Comparison of ENCODE assay signal across 9 cellular contexts in the genomic region with DNA sequence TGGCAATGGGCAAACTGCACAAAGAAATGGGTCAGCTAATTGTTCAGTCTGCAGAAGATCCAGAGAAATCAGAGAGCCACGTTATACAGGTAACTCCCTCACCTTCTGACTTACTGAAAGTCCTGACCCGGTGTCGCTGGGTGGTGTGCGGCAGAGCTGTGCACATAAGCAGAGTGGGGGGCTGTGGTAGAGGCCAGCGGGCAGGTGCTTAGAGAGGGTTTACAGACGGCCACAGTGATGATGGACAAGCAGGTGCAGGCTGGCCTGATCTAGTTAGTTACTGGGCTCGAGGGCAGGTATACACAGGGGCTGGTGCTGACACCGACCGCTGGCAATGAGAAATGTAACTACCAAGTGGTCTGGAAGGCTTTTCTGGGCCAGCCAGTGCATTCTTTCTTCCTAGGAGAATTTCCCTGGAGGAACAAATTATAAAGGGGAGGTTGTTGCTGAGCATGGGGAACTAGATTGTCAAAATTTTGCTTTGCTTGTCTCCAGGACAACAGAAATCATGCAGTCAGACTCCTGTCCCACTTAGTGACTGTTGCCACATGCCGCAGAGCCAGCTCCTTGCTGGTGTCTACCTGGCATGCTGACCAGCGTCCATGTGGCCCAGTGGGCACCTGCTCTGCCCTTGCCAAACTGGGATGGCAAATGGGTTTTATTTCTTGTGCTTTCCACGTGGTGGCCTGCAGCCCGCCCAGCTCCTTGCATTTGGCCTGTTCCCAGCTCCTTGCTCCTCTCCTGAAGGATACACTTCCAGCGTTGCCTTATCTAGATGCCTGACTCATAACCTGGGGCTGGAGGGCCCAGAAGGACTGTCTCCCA. TPM values are rescaled to one million over a fixed set of nuclear protein-coding genes. Genes with fewer than 3 reads are reported as not detected.
DNase-seq lines count a peak whose midpoint lies in the region; ATAC-seq lines count a peak whose summit lies in the region.
"Had no signal": no experiment of that assay in that cellular context is flagged by ENCODE, and none has a peak within 500 bp of the region (broad histone marks: within the 10 kb centered on the region; RNA-seq: fewer than 3 reads in every experiment).

No MANE protein-coding gene starts in this region.

- ATAC-seq in activated CD8-positive, alpha-beta memory T cell treated with anti-CD3 and anti-CD28 coated beads, Interleukin-2, amount 10 ng/mL, durations not matched to agents 7 days and 5 days: no peak
- ATAC-seq in stimulated activated naive CD8-positive, alpha-beta T cell treated with anti-CD3 and anti-CD28 coated beads, Interleukin-15, amount 100 ng/mL, for 72 hours: no peak
- ATAC-seq in GM19397 (IDR thresholded peaks at IDR 0.05; ENCODE audit: unreplicated experiment) (no peak), GM19035 (IDR thresholded peaks at IDR 0.05; ENCODE audit: unreplicated experiment) (no peak)

- H3K27ac Mint-ChIP-seq in activated CD8-positive, alpha-beta memory T cell treated with anti-CD3 and anti-CD28 coated beads, Interleukin-2, amount 10 ng/mL, durations not matched to agents 7 days and 5 days: peak overlapping the region; percentile 96
- peak overlapping the region; percentile 92 for H3K27ac Mint-ChIP-seq in activated T-helper 1 cell treated with anti-CD3 and anti-CD28 coated beads, Interleukin-12 subunit alpha, Interleukin-12 subunit beta, Interleukin-2, Interleukin-4 antibody, amounts not matched to agents 30 ng/mL and 10 ng/mL and 1 ng/mL, durations not matched to agents 14 hours and 24 hours and 36 hours
- peak overlapping the region; percentile 98 for H3K27ac Mint-ChIP-seq in stimulated activated naive CD8-positive, alpha-beta T cell treated with anti-CD3 and anti-CD28 coated beads, Interleukin-15, amount 100 ng/mL, for 72 hours

- no peaks in the 10 kb centered on the region for H3K27me3 Mint-ChIP-seq in activated CD8-positive, alpha-beta memory T cell treated with anti-CD3 and anti-CD28 coated beads, Interleukin-2, amount 10 ng/mL, durations not matched to agents 7 days and 5 days
- no peaks in the 10 kb centered on the region for H3K27me3 Mint-ChIP-seq in activated T-helper 1 cell treated with anti-CD3 and anti-CD28 coated beads, Interleukin-12 subunit alpha, Interleukin-12 subunit beta, Interleukin-2, Interleukin-4 antibody, amounts not matched to agents 30 ng/mL and 10 ng/mL and 1 ng/mL, durations not matched to agents 14 hours and 24 hours and 36 hours (ENCODE audit: insufficient read depth)
- no peaks in the 10 kb centered on the region for H3K27me3 Mint-ChIP-seq in stimulated activated naive CD8-positive, alpha-beta T cell treated with anti-CD3 and anti-CD28 coated beads, Interleukin-15, amount 100 ng/mL, for 72 hours

- peak overlapping the region; percentile 80 for H3K4me3 Mint-ChIP-seq in activated CD8-positive, alpha-beta memory T cell treated with anti-CD3 and anti-CD28 coated beads, Interleukin-2, amount 10 ng/mL, durations not matched to agents 7 days and 5 days
- H3K4me3 Mint-ChIP-seq in activated T-helper 1 cell treated with anti-CD3 and anti-CD28 coated beads, Interleukin-12 subunit alpha, Interleukin-12 subunit beta, Interleukin-2, Interleukin-4 antibody, amounts not matched to agents 30 ng/mL and 10 ng/mL and 1 ng/mL, durations not matched to agents 14 hours and 24 hours and 36 hours: peak overlapping the region; percentile 80
- H3K4me3 Mint-ChIP-seq in stimulated activated naive CD8-positive, alpha-beta T cell treated with anti-CD3 and anti-CD28 coated beads, Interleukin-15, amount 100 ng/mL, for 72 hours: peak overlapping the region; percentile 79 to 87

- H3K4me1 Mint-ChIP-seq in activated CD8-positive, alpha-beta memory T cell treated with anti-CD3 and anti-CD28 coated beads, Interleukin-2, amount 10 ng/mL, durations not matched to agents 7 days and 5 days: peaks cover 68% of the 10 kb centered on the region
- peaks cover 66% of the 10 kb centered on the region for H3K4me1 Mint-ChIP-seq in activated T-helper 1 cell treated with anti-CD3 and anti-CD28 coated beads, Interleukin-12 subunit alpha, Interleukin-12 subunit beta, Interleukin-2, Interleukin-4 antibody, amounts not matched to agents 30 ng/mL and 10 ng/mL and 1 ng/mL, durations not matched to agents 14 hours and 24 hours and 36 hours (ENCODE audit: low read depth)
- H3K4me1 Mint-ChIP-seq in stimulated activated naive CD8-positive, alpha-beta T cell treated with anti-CD3 and anti-CD28 coated beads, Interleukin-15, amount 100 ng/mL, for 72 hours: peaks cover 43% of the 10 kb centered on the region

- H3K9me3 Mint-ChIP-seq in activated CD8-positive, alpha-beta memory T cell treated with anti-CD3 and anti-CD28 coated beads, Interleukin-2, amount 10 ng/mL, durations not matched to agents 7 days and 5 days (ENCODE audit: low read depth): no peaks in the 10 kb centered on the region
- H3K9me3 Mint-ChIP-seq in activated T-helper 1 cell treated with anti-CD3 and anti-CD28 coated beads, Interleukin-12 subunit alpha, Interleukin-12 subunit beta, Interleukin-2, Interleukin-4 antibody, amounts not matched to agents 30 ng/mL and 10 ng/mL and 1 ng/mL, durations not matched to agents 14 hours and 24 hours and 36 hours: no peaks in the 10 kb centered on the region
- no peaks in the 10 kb centered on the region for H3K9me3 Mint-ChIP-seq in stimulated activated naive CD8-positive, alpha-beta T cell treated with anti-CD3 and anti-CD28 coated beads, Interleukin-15, amount 100 ng/mL, for 72 hours

- intact Hi-C loops in activated T-helper 1 cell treated with anti-CD3 and anti-CD28 coated beads, Interleukin-12 subunit alpha, Interleukin-12 subunit beta, Interleukin-2, Interleukin-4 antibody, amounts not matched to agents 30 ng/mL and 10 ng/mL and 1 ng/mL, durations not matched to agents 14 hours and 24 hours and 36 hours (cut with micrococcal nuclease): loop anchor here (1.0 to 5.0 kb wide), 6 partner anchors 46 to 370 kb away; a partner anchor contains a TSS

- peaks cover 70% of the 10 kb centered on the region for H3K36me3 Mint-ChIP-seq in activated CD8-positive, alpha-beta memory T cell treated with anti-CD3 and anti-CD28 coated beads, Interleukin-2, amount 10 ng/mL, durations not matched to agents 7 days and 5 days
- H3K36me3 Mint-ChIP-seq in activated T-helper 1 cell treated with anti-CD3 and anti-CD28 coated beads, Interleukin-12 subunit alpha, Interleukin-12 subunit beta, Interleukin-2, Interleukin-4 antibody, amounts not matched to agents 30 ng/mL and 10 ng/mL and 1 ng/mL, durations not matched to agents 14 hours and 24 hours and 36 hours (ENCODE audit: low read depth): peaks cover 49% of the 10 kb centered on the region

- CTCF ChIA-PET in activated CD8-positive, alpha-beta memory T cell treated with anti-CD3 and anti-CD28 coated beads, Interleukin-2, amount 10 ng/mL, durations not matched to agents 7 days and 5 days (lab: Charles Lee): interaction anchor here (0.5 to 2.1 kb wide), 14 partner anchors 12 to 724 kb away, joined by 3 to 9 read pairs (median 4); a partner anchor contains a TSS

- no peak for DNase-seq in activated CD8-positive, alpha-beta memory T cell treated with anti-CD3 and anti-CD28 coated beads, Interleukin-2, amount 10 ng/mL, durations not matched to agents 7 days and 5 days
- no peak for DNase-seq in activated CD8-positive, alpha-beta memory T cell treated with anti-CD3 and anti-CD28 coated beads for 24 hours
- no peak for DNase-seq in activated T-helper 1 cell treated with anti-CD3 and anti-CD28 coated beads, Interleukin-12 subunit alpha, Interleukin-12 subunit beta, Interleukin-2, Interleukin-4 antibody, amounts not matched to agents 30 ng/mL and 10 ng/mL and 1 ng/mL, durations not matched to agents 14 hours and 24 hours and 36 hours (ENCODE audit: low spot score)
- DNase-seq in iPS-NIHi7 (ENCODE audit: extremely low spot score): peak; percentile 1
- no peak for DNase-seq in stimulated activated naive CD8-positive, alpha-beta T cell treated with anti-CD3 and anti-CD28 coated beads, Interleukin-15, amount 100 ng/mL, for 72 hours
- DNase-seq in NCI-H146 treated with DMSO at 0.1 percent for 48 hours (lab: John Stamatoyannopoulos, UW; ENCODE audit: unreplicated experiment): no peak
- DNase-seq: NCI-H1436 treated with DMSO at 0.1 percent for 48 hours had no signal

RNA-seq across cellular contexts. Expression of a gene that starts 28.8 kb away (rescaled TPM):
- 10 to 100 TPM; 41.2 to 47.4 TPM for total RNA-seq in activated CD8-positive, alpha-beta memory T cell treated with anti-CD3 and anti-CD28 coated beads, Interleukin-2, amount 10 ng/mL, durations not matched to agents 7 days and 5 days
- total RNA-seq in activated T-helper 1 cell treated with anti-CD3 and anti-CD28 coated beads, Interleukin-12 subunit alpha, Interleukin-12 subunit beta, Interleukin-2, Interleukin-4 antibody, amounts not matched to agents 30 ng/mL and 10 ng/mL and 1 ng/mL, durations not matched to agents 14 hours and 24 hours and 36 hours: 20.1 and 25.4 TPM in 2 replicates

RNA-seq across cellular contexts. Expression of a gene that starts 32.8 kb away (rescaled TPM):
- 10 to 100 TPM; 29.9 to 33.4 TPM for total RNA-seq in activated CD8-positive, alpha-beta memory T cell treated with anti-CD3 and anti-CD28 coated beads, Interleukin-2, amount 10 ng/mL, durations not matched to agents 7 days and 5 days
- total RNA-seq in activated T-helper 1 cell treated with anti-CD3 and anti-CD28 coated beads, Interleukin-12 subunit alpha, Interleukin-12 subunit beta, Interleukin-2, Interleukin-4 antibody, amounts not matched to agents 30 ng/mL and 10 ng/mL and 1 ng/mL, durations not matched to agents 14 hours and 24 hours and 36 hours: 58.2 and 58.7 TPM in 2 replicates

RNA-seq across cellular contexts. Expression of a gene that starts 45.9 kb away (rescaled TPM):
- total RNA-seq in activated CD8-positive, alpha-beta memory T cell treated with anti-CD3 and anti-CD28 coated beads, Interleukin-2, amount 10 ng/mL, durations not matched to agents 7 days and 5 days: 100 to 1,000 TPM; 124 to 166 TPM
- total RNA-seq in activated T-helper 1 cell treated with anti-CD3 and anti-CD28 coated beads, Interleukin-12 subunit alpha, Interleukin-12 subunit beta, Interleukin-2, Interleukin-4 antibody, amounts not matched to agents 30 ng/mL and 10 ng/mL and 1 ng/mL, durations not matched to agents 14 hours and 24 hours and 36 hours: 158 and 163 TPM in 2 replicates

RNA-seq across cellular contexts. Expression of a gene that starts 52.1 kb away (rescaled TPM):
- total RNA-seq in activated CD8-positive, alpha-beta memory T cell treated with anti-CD3 and anti-CD28 coated beads, Interleukin-2, amount 10 ng/mL, durations not matched to agents 7 days and 5 days: 100 to 1,000 TPM; 131 to 162 TPM
- total RNA-seq in activated T-helper 1 cell treated with anti-CD3 and anti-CD28 coated beads, Interleukin-12 subunit alpha, Interleukin-12 subunit beta, Interleukin-2, Interleukin-4 antibody, amounts not matched to agents 30 ng/mL and 10 ng/mL and 1 ng/mL, durations not matched to agents 14 hours and 24 hours and 36 hours: 181 and 183 TPM in 2 replicates
